8 cellular contexts compared by ENCODE assay signal in the genomic region with DNA sequence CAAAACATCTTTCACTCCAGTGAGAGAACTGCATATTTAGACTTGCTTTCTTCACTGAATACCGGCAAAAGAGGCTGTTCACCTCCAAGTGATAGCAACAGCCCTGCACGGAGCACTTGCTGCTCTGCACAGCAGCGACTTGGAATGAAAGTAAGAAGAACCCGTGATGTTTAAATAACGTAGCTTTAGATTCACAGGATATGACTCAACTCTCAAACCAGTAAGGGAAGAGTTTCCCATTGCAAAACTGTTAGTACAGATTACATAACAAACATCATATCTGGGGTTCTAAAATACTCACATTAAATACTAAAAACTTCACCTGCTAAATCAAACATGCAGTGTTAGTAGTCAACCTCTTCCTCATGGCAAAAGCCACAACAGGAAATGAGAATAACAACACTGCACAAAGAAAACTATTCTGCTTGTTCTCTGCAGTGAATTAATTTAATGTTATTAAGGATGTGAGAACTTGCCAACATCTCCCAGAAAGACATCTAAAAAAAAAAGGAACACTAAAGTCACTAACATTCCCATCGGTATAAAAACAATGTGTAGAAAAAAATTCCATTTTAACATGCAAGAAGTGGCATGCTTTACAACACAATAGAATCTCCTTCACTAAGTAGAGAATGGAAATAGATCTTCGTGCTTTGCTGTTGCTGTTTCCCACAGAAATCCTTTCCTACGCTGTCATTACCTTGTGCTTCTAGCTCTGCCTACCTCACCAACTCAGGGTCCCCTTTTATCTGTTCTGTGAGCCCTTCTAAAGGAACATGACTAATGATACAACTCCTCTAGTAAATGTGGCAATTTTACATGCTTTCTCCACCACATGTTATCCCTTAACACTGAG.
A peak's percentile ranks its signal among the peaks of the same experiment; 100 is the strongest.
DNase-seq lines count a peak whose midpoint lies in the region; ATAC-seq and TF ChIP-seq lines count a peak whose summit lies in the region.

No MANE protein-coding gene starts in this region.

- H3K36me3 ChIP-seq in urinary bladder (ENCODE audit: insufficient read depth) = no peaks in the 10 kb centered on the region

- H3K4me1 ChIP-seq in urinary bladder (ENCODE audit: insufficient read depth) = no peaks in the 10 kb centered on the region

- intact Hi-C loops in Calu3 (cut with micrococcal nuclease; ENCODE audit: unreplicated experiment) = loop anchor here (5.0 kb wide), 1 partner anchor 114 kb away; no protein-coding TSS in a partner anchor

- H3K27me3 Mint-ChIP-seq in Calu3 (ENCODE audit: unreplicated experiment) = no peaks in the 10 kb centered on the region

- ATAC-seq in GM19351 (IDR thresholded peaks at IDR 0.05; ENCODE audit: unreplicated experiment) (peak; percentile 89), HG03342 (IDR thresholded peaks at IDR 0.05; ENCODE audit: unreplicated experiment) (peak; percentile 85)

- peaks cover 32% of the 10 kb centered on the region for H3K4me1 Mint-ChIP-seq in Calu3 (ENCODE audit: low read depth, unreplicated experiment)

- no peak overlapping the region for H3K27ac ChIP-seq in urinary bladder (ENCODE audit: low read depth)

- CTCF ChIA-PET in Calu3 (lab: Charles Lee) = interaction anchor here (0.6 to 1.2 kb wide), 3 partner anchors 8 to 112 kb away, joined by 3 read pairs; no protein-coding TSS in a partner anchor

- H3K4me3 Mint-ChIP-seq in Calu3 (ENCODE audit: low read depth, unreplicated experiment) = peak overlapping the region; percentile 78

- BruUV-seq in Calu3 (replicated peaks; lab: Mats Ljungman, UMichigan) = no TSS peak

- 21% methylated on average over 8 of the region's 8 CpGs for WGBS in urinary bladder

- peaks cover 2% of the 10 kb centered on the region for H3K9me3 Mint-ChIP-seq in Calu3 (ENCODE audit: low read depth, unreplicated experiment)

- no peak for TF ChIP-seq CTCF in Calu3 (IDR thresholded peaks at IDR 0.05; ENCODE audit: unreplicated experiment)

- peaks cover 19% of the 10 kb centered on the region for H3K36me3 Mint-ChIP-seq in Calu3 (ENCODE audit: insufficient read depth, unreplicated experiment)

- DNase-seq in Calu3 (peak; percentile 60), SIG-M5 (lab: John Stamatoyannopoulos, UW) (peak; percentile 94), dedifferentiated amniotic fluid mesenchymal stem cell (ENCODE audit: extremely low spot score) (peak; percentile 58), lung microvascular endothelial cell (ENCODE audit: low read depth in 2 of 2) (peak; percentile 51 to 85), HuH-7 (ENCODE audit: low spot score) (no peak)

- H3K27ac Mint-ChIP-seq in Calu3 (ENCODE audit: unreplicated experiment) = peak overlapping the region; percentile 65

- H3K4me3 ChIP-seq in urinary bladder (ENCODE audit: low read depth, low read length) = peak overlapping the region; percentile 17
